9 cellular contexts compared by ENCODE assay signal in the genomic region with DNA sequence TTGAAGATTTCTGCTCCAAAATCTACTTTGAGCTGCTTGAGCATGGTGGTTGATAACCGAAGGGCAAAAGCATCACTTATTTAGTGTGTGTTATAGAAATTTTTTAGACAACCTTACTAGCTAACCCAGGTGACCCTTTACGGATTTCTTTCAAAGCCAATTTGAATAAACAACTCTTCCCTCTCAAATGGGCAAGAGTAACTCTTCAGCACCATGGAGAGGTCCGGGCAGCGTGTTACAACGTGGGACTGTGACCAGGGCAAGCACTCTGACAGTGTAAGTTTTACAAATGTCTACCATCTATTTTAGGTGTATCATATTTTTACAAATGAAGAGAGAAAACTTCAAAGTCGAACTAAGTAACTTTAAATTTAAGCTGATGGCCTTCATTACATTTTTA.
DNase-seq lines count a peak whose midpoint lies in the region; ATAC-seq and TF ChIP-seq lines count a peak whose summit lies in the region.
"Had no signal": no experiment of that assay in that cellular context is flagged by ENCODE, and none has a peak within 500 bp of the region (broad histone marks: within the 10 kb centered on the region; RNA-seq: fewer than 3 reads in every experiment).

No MANE protein-coding gene starts in this region.

- H4K20me1 ChIP-seq in smooth muscle cell (ENCODE audit: low read depth), result no peaks in the 10 kb centered on the region

- intact Hi-C loops in activated CD4-positive, alpha-beta T cell treated with anti-CD3 and anti-CD28 coated beads for 36 hours (cut with DNase I, micrococcal nuclease), result no loop called here

- H3K9me3 Mint-ChIP-seq in activated CD4-positive, alpha-beta T cell treated with anti-CD3 and anti-CD28 coated beads for 36 hours (ENCODE audit: low read depth), result no peaks in the 10 kb centered on the region

- peak; percentile 33 for DNase-seq in activated CD4-positive, alpha-beta T cell treated with anti-CD3 and anti-CD28 coated beads for 36 hours
- no peak for DNase-seq in activated CD4-positive, alpha-beta T cell treated with anti-CD3 and anti-CD28 coated beads, Interleukin-2, amount 50 U/mL, for 1 hour
- DNase-seq in RPMI8226 (peak; percentile 76), fibroblast of mammary gland (ENCODE audit: low read depth) (peak; percentile 55), smooth muscle cell (lab: John Stamatoyannopoulos, UW; ENCODE audit: unreplicated experiment) (peak; percentile 2), inferior parietal cortex (ENCODE audit: extremely low spot score) (no peak), NCI-H1105 (lab: John Stamatoyannopoulos, UW) (no peak), NCI-H2107 treated with DMSO at 0.1 percent for 48 hours (lab: John Stamatoyannopoulos, UW; ENCODE audit: unreplicated experiment) (no peak)

- H3K4me3 Mint-ChIP-seq in activated CD4-positive, alpha-beta T cell treated with anti-CD3 and anti-CD28 coated beads for 36 hours, result no peak overlapping the region
- H3K4me3 Mint-ChIP-seq: B cell had no signal

- ATAC-seq in activated CD4-positive, alpha-beta T cell treated with anti-CD3 and anti-CD28 coated beads for 36 hours, result no peak

- H3K9ac ChIP-seq in smooth muscle cell (ENCODE audit: low read depth), result no peak overlapping the region

- no peak overlapping the region for H3K27ac Mint-ChIP-seq in activated CD4-positive, alpha-beta T cell treated with anti-CD3 and anti-CD28 coated beads for 36 hours
- H3K27ac Mint-ChIP-seq: B cell had no signal

- H3K36me3 Mint-ChIP-seq in activated CD4-positive, alpha-beta T cell treated with anti-CD3 and anti-CD28 coated beads for 36 hours (ENCODE audit: low read depth), result no peaks in the 10 kb centered on the region

- no peaks in the 10 kb centered on the region for H3F3A ChIP-seq in smooth muscle cell (ENCODE audit: low read depth)

- H3K27me3 Mint-ChIP-seq in activated CD4-positive, alpha-beta T cell treated with anti-CD3 and anti-CD28 coated beads for 36 hours, result peaks cover 5% of the 10 kb centered on the region

- H3K4me1 Mint-ChIP-seq in activated CD4-positive, alpha-beta T cell treated with anti-CD3 and anti-CD28 coated beads for 36 hours, result no peaks in the 10 kb centered on the region
- H3K4me1 Mint-ChIP-seq: B cell had no signal

- WGBS in smooth muscle cell (ENCODE audit: low lambda C conversion rate), result 14% methylated on average over 6 of the region's 6 CpGs

- H3K79me2 ChIP-seq in smooth muscle cell (ENCODE audit: low read depth), result no peaks in the 10 kb centered on the region

- no peak overlapping the region for H3K4me3 ChIP-seq in fibroblast of mammary gland (ENCODE audit: control insufficient read depth, low read depth, low read length)
- H3K4me3 ChIP-seq in smooth muscle cell, result no peak overlapping the region

- H3K27ac ChIP-seq in smooth muscle cell (ENCODE audit: low read depth), result no peak overlapping the region

- H2AFZ ChIP-seq in smooth muscle cell (ENCODE audit: low read depth), result no peak overlapping the region

- POLR2A ChIA-PET in activated CD4-positive, alpha-beta T cell treated with anti-CD3 and anti-CD28 coated beads for 36 hours (lab: Charles Lee), result no interaction called here

- H3K4me1 ChIP-seq in smooth muscle cell (ENCODE audit: low read depth), result no peaks in the 10 kb centered on the region

- no peaks in the 10 kb centered on the region for H3K36me3 ChIP-seq in smooth muscle cell (ENCODE audit: low read depth)

- no peak for TF ChIP-seq CTCF in fibroblast of mammary gland (conservative IDR thresholded peaks at IDR 0.05; ENCODE audit: control insufficient read depth, insufficient read depth, low read depth, low read length)
- TF ChIP-seq CTCF in smooth muscle cell (IDR thresholded peaks at IDR 0.05; ENCODE audit: borderline replicate concordance, insufficient read depth, poor library complexity, severe bottlenecking), result no peak

- no peak overlapping the region for H3K4me2 ChIP-seq in smooth muscle cell

- no peaks in the 10 kb centered on the region for H3K9me3 ChIP-seq in smooth muscle cell (replicated peaks; ENCODE audit: low read depth)

- CTCF ChIA-PET in activated CD4-positive, alpha-beta T cell treated with anti-CD3 and anti-CD28 coated beads for 36 hours (lab: Charles Lee), result no interaction called here

- H3K27me3 ChIP-seq in smooth muscle cell (ENCODE audit: low read depth), result peaks cover 3% of the 10 kb centered on the region

Comparison
In these comparisons a context has a peak if more than half of its experiments do, and no peak if none do; other contexts are left out.
1. DNase-seq: peak in activated CD4-positive, alpha-beta T cell treated with anti-CD3 and anti-CD28 coated beads for 36 hours (single experiment), RPMI8226 (single experiment), fibroblast of mammary gland (single experiment) and smooth muscle cell (single experiment); none in activated CD4-positive, alpha-beta T cell treated with anti-CD3 and anti-CD28 coated beads, Interleukin-2, amount 50 U/mL, for 1 hour (single experiment), inferior parietal cortex (single experiment), NCI-H1105 (single experiment) and NCI-H2107 treated with DMSO at 0.1 percent for 48 hours (single experiment).